In genomic region chr6:24861934-24862333, GRCh38 we compare ENCODE assay signal across 13 cellular contexts.
A peak's percentile ranks its signal among the peaks of the same experiment; 100 is the strongest.
DNase-seq lines count a peak whose midpoint lies in the region; ATAC-seq and TF ChIP-seq lines count a peak whose summit lies in the region.
"Had no signal": no experiment of that assay in that cellular context is flagged by ENCODE, and none has a peak within 500 bp of the region (broad histone marks: within the 10 kb centered on the region; RNA-seq: fewer than 3 reads in every experiment).

No MANE protein-coding gene starts in this region.

- TF ChIP-seq CTCF in Calu3 (IDR thresholded peaks at IDR 0.05; ENCODE audit: unreplicated experiment), result no peak

- H3K18ac ChIP-seq in neuronal stem cell (ENCODE audit: low read length), result peak overlapping the region; percentile 44

- POLR2A ChIA-PET in activated CD4-positive, alpha-beta T cell treated with anti-CD3 and anti-CD28 coated beads for 36 hours (lab: Charles Lee), result no interaction called here

- CTCF ChIA-PET in activated CD4-positive, alpha-beta T cell treated with anti-CD3 and anti-CD28 coated beads for 36 hours (lab: Charles Lee), result interaction anchor here (1.0 to 1.6 kb wide), 4 partner anchors 12 to 129 kb away, joined by 4 to 7 read pairs (median 6); no protein-coding TSS in a partner anchor
- CTCF ChIA-PET in Calu3 (lab: Charles Lee), result interaction anchor here (0.6 to 1.1 kb wide), 4 partner anchors 92 to 156 kb away, joined by 3 to 4 read pairs (median 3); no protein-coding TSS in a partner anchor

- H3K4me1 ChIP-seq in neuronal stem cell (ENCODE audit: control insufficient read depth in 2 of 2, insufficient read depth in 1 of 2, low read depth in 1 of 2, low read length in 2 of 2), result peaks cover 0 to 4% of the 10 kb centered on the region in 2 donors
- no peaks in the 10 kb centered on the region for H3K4me1 ChIP-seq in SJCRH30
- H3K4me1 ChIP-seq: A549 had no signal

- intact Hi-C loops in activated CD4-positive, alpha-beta T cell treated with anti-CD3 and anti-CD28 coated beads for 36 hours (cut with DNase I, micrococcal nuclease), result no loop called here
- intact Hi-C loops in Calu3 (cut with micrococcal nuclease; ENCODE audit: unreplicated experiment), result no loop called here

- no peak overlapping the region for H3K4me3 Mint-ChIP-seq in activated CD4-positive, alpha-beta T cell treated with anti-CD3 and anti-CD28 coated beads for 36 hours
- H3K4me3 Mint-ChIP-seq in Calu3 (ENCODE audit: low read depth, unreplicated experiment), result no peak overlapping the region

- no peak for DNase-seq in activated CD4-positive, alpha-beta T cell treated with anti-CD3 and anti-CD28 coated beads for 36 hours
- no peak for DNase-seq in activated CD4-positive, alpha-beta T cell treated with anti-CD3 and anti-CD28 coated beads, Interleukin-2, amount 50 U/mL, for 4 hours
- DNase-seq in KBM-7 (peak; percentile 57), neuronal stem cell (ENCODE audit: low spot score) (no peak), NCI-H1436 treated with DMSO at 0.1 percent for 48 hours (lab: John Stamatoyannopoulos, UW) (no peak), Calu3 (no peak), SJCRH30 (no peak)
- DNase-seq: effector CD4-positive, alpha-beta T cell; KG1; Right ventricle myocardium superior had no signal

- H3K4me3 ChIP-seq in neuronal stem cell (ENCODE audit: low read length in 2 of 2), result no peak overlapping the region
- no peak overlapping the region for H3K4me3 ChIP-seq in SJCRH30
- H3K4me3 ChIP-seq: A549, thoracic aorta had no signal

- no peak overlapping the region for H2AFZ ChIP-seq in neuronal stem cell (ENCODE audit: low read length)

- H3K36me3 Mint-ChIP-seq in activated CD4-positive, alpha-beta T cell treated with anti-CD3 and anti-CD28 coated beads for 36 hours (ENCODE audit: low read depth), result peaks cover 58% of the 10 kb centered on the region
- no peaks in the 10 kb centered on the region for H3K36me3 Mint-ChIP-seq in Calu3 (ENCODE audit: insufficient read depth, unreplicated experiment)

- peaks cover 0 to 66% of the 10 kb centered on the region in 2 donors for H3K36me3 ChIP-seq in neuronal stem cell (replicated peaks in 1 of 2; ENCODE audit: control insufficient read depth in 2 of 2, insufficient read depth in 2 of 2, low read length in 2 of 2)
- H3K36me3 ChIP-seq in SJCRH30, result no peaks in the 10 kb centered on the region
- H3K36me3 ChIP-seq: thoracic aorta had no signal

- no CpG with 5 or more reads among the region's 2 CpGs for WGBS in neuronal stem cell (ENCODE audit: extremely low coverage in 2 of 2, insufficient read length in 2 of 2, insufficient replicate concordance in 1 of 2), 2 donors

- no peak overlapping the region for H2BK12ac ChIP-seq in neuronal stem cell (ENCODE audit: low read length)

- peaks cover 92% of the 10 kb centered on the region for H3K4me1 Mint-ChIP-seq in activated CD4-positive, alpha-beta T cell treated with anti-CD3 and anti-CD28 coated beads for 36 hours
- H3K4me1 Mint-ChIP-seq in Calu3 (ENCODE audit: low read depth, unreplicated experiment), result peaks cover 22% of the 10 kb centered on the region

- H3K27me3 Mint-ChIP-seq in activated CD4-positive, alpha-beta T cell treated with anti-CD3 and anti-CD28 coated beads for 36 hours, result no peaks in the 10 kb centered on the region
- no peaks in the 10 kb centered on the region for H3K27me3 Mint-ChIP-seq in Calu3 (ENCODE audit: unreplicated experiment)

- H3K9me3 Mint-ChIP-seq in activated CD4-positive, alpha-beta T cell treated with anti-CD3 and anti-CD28 coated beads for 36 hours (ENCODE audit: low read depth), result no peaks in the 10 kb centered on the region
- no peaks in the 10 kb centered on the region for H3K9me3 Mint-ChIP-seq in Calu3 (ENCODE audit: low read depth, unreplicated experiment)

- no peak overlapping the region for H2BK120ac ChIP-seq in neuronal stem cell (ENCODE audit: low read depth, low read length)

- peaks cover 0 to 2% (median 0%) of the 10 kb centered on the region in 3 experiments for H3K27me3 ChIP-seq in neuronal stem cell (ENCODE audit: control insufficient read depth in 3 of 3, insufficient read depth in 3 of 3, low read depth in 1 of 3, low read length in 3 of 3)
- H3K27me3 ChIP-seq in SJCRH30, result no peaks in the 10 kb centered on the region

- H2BK5ac ChIP-seq in neuronal stem cell (ENCODE audit: low read length), result no peak overlapping the region

- no peak for ATAC-seq in activated CD4-positive, alpha-beta T cell treated with anti-CD3 and anti-CD28 coated beads for 36 hours
- peak; percentile 83 for ATAC-seq in GM21786 (IDR thresholded peaks at IDR 0.05; ENCODE audit: unreplicated experiment)
- ATAC-seq: A549 had no signal

- no peak overlapping the region for H3K14ac ChIP-seq in neuronal stem cell (ENCODE audit: low read length)

- no peaks in the 10 kb centered on the region for H3K79me1 ChIP-seq in neuronal stem cell (ENCODE audit: low read depth, low read length)

- no peak overlapping the region for H3K9ac ChIP-seq in neuronal stem cell (ENCODE audit: low read depth, low read length, poor library complexity)

- H3K23ac ChIP-seq in neuronal stem cell (ENCODE audit: low read depth, low read length, poor library complexity), result no peak overlapping the region

- H3K4ac ChIP-seq in neuronal stem cell (ENCODE audit: low read length), result no peak overlapping the region

- no peak overlapping the region for H2BK15ac ChIP-seq in neuronal stem cell (ENCODE audit: low read length)

- in situ Hi-C loops in KBM-7 (cut with MboI; ENCODE audit: low pct_unique_long_range_greater_than_20kb, low sequenced_read_pairs), result no loop called here

- H4K8ac ChIP-seq in neuronal stem cell (ENCODE audit: low read depth, low read length), result no peak overlapping the region

- H3K9me3 ChIP-seq in neuronal stem cell (replicated peaks in 1 of 2; ENCODE audit: control insufficient read depth in 2 of 2, insufficient read depth in 1 of 2, low read depth in 1 of 2, low read length in 2 of 2) (no peaks in the 10 kb centered on the region), SJCRH30 (replicated peaks) (no peaks in the 10 kb centered on the region)
- H3K9me3 ChIP-seq: A549, thoracic aorta had no signal

- H3K4me2 ChIP-seq in neuronal stem cell (ENCODE audit: insufficient read depth, low read length, poor library complexity, severe bottlenecking), result no peak overlapping the region
- H3K4me2 ChIP-seq: A549 had no signal

- BruUV-seq in Calu3 (replicated peaks; lab: Mats Ljungman, UMichigan), result no TSS peak

- peak overlapping the region; percentile 26 for H3K27ac Mint-ChIP-seq in activated CD4-positive, alpha-beta T cell treated with anti-CD3 and anti-CD28 coated beads for 36 hours
- H3K27ac Mint-ChIP-seq in Calu3 (ENCODE audit: unreplicated experiment), result no peak overlapping the region

- H3K27ac ChIP-seq in neuronal stem cell (replicated peaks; ENCODE audit: low read length) (no peak overlapping the region), SJCRH30 (no peak overlapping the region)
- H3K27ac ChIP-seq: A549, thoracic aorta had no signal

- no peak overlapping the region for H4K91ac ChIP-seq in neuronal stem cell (ENCODE audit: low read depth, low read length, poor library complexity)

- H2AK5ac ChIP-seq in neuronal stem cell (ENCODE audit: low read depth, low read length), result no peak overlapping the region
